Comparison of ENCODE assay signal across 8 cellular contexts in the genomic region with DNA sequence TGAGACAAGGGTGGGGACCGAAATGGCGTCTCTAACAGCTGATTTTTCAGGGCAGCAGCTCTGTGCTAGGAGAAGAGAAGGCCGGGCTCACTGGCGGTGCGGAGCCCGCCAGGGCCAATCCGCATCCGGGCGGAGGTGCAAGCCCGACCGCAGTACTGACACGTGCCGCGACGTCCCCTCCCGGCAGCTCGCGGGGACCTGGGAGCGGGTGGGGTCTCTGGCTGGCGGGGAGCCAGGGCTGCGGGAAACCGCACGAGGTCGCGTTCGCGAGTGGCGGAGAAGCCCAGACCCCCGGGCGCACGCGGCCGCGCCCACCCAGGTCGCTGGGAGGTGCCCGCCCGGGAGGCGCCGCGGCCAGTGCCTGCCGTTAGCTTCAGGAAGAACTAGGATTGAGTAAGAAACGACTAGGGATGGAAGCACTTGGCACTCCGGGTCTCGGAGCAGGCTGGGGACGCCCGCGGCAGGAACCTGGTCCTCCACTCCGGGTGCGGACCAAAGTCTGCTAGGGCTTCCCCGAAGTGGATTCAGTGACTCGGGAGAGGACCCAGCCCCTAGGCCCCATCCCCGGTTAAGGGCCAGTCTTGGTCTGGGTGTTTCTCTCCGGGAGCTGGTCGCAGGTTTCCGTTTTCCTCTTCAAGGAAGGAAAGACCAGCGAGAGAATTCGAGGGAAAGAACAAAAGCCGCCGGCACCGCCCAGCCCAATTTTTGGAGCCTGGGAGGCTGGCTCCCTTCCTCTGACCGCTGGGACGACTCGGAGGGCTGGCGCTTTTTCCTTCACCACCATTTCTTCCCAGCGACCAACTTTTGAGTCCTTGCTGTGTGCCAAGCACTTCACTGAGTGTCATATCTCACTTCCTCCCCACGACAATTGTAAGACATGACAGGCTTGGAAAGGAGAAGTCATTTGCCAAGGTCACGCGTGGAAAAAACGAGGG. TPM values are rescaled to one million over a fixed set of nuclear protein-coding genes. Genes with fewer than 3 reads are reported as not detected.
DNase-seq lines count a peak whose midpoint lies in the region; ATAC-seq and TF ChIP-seq lines count a peak whose summit lies in the region.

No MANE protein-coding gene starts in this region.

- DNase-seq in DMS53 treated with DMSO at 0.1 percent for 48 hours (lab: John Stamatoyannopoulos, UW; ENCODE audit: unreplicated experiment) (peak; percentile 44), NCI-H128 (lab: John Stamatoyannopoulos, UW; ENCODE audit: unreplicated experiment) (peak; percentile 35), endodermal cell (peak; percentile 86), mesenteric fat pad (ENCODE audit: low spot score) (peak; percentile 90)
- DNase-seq in activated CD8-positive, alpha-beta memory T cell treated with anti-CD3 and anti-CD28 coated beads for 24 hours = peak; percentile 81
- DNase-seq in stimulated activated naive CD4-positive, alpha-beta T cell treated with Interleukin-2 at 50 U/mL for 16 hours (lab: John Stamatoyannopoulos, UW) = peak; percentile 34

- no peak for TF ChIP-seq CTCF in endodermal cell (conservative IDR thresholded peaks at IDR 0.05)

- H3K4me1 Mint-ChIP-seq in endodermal cell = peaks cover 27% of the 10 kb centered on the region

- no peaks in the 10 kb centered on the region for H3K36me3 Mint-ChIP-seq in endodermal cell (ENCODE audit: low read depth)

- no peaks in the 10 kb centered on the region for H3K27me3 ChIP-seq in endodermal cell (ENCODE audit: control insufficient read depth, insufficient read depth, low read length, poor library complexity, severe bottlenecking)

- H3K27ac Mint-ChIP-seq in endodermal cell = peak overlapping the region; percentile 87

- 3% methylated on average over 29 to 69 of the region's 69 CpGs for WGBS in endodermal cell (ENCODE audit: insufficient coverage in 1 of 2, insufficient read length in 1 of 2), 2 experiments

- no peaks in the 10 kb centered on the region for H3K9me3 ChIP-seq in endodermal cell (ENCODE audit: control insufficient read depth, low read length)

- no peak for ATAC-seq in HG02588 (IDR thresholded peaks at IDR 0.05; ENCODE audit: unreplicated experiment)
- no peak for ATAC-seq in HG02623 (IDR thresholded peaks at IDR 0.05; ENCODE audit: unreplicated experiment)

- peaks cover 3% of the 10 kb centered on the region for H3K27me3 Mint-ChIP-seq in endodermal cell (ENCODE audit: insufficient read depth)

- H3K4me1 ChIP-seq in endodermal cell (ENCODE audit: control insufficient read depth, insufficient read depth, low read length) = peaks cover 4% of the 10 kb centered on the region

- H3K9me3 Mint-ChIP-seq in endodermal cell = no peaks in the 10 kb centered on the region

- H3K4me3 Mint-ChIP-seq in endodermal cell = peak overlapping the region; percentile 66

- peak overlapping the region; percentile 79 for H3K4me3 ChIP-seq in endodermal cell (ENCODE audit: low read length)

- peak overlapping the region; percentile 42 for H3K9ac ChIP-seq in endodermal cell (ENCODE audit: extremely low read depth, low read length, poor library complexity, severe bottlenecking)

- H3K36me3 ChIP-seq in endodermal cell (ENCODE audit: control insufficient read depth, insufficient read depth, low read length) = no peaks in the 10 kb centered on the region

- no peak overlapping the region for H3K27ac ChIP-seq in endodermal cell (ENCODE audit: low read depth, low read length)

RNA-seq across cellular contexts. Expression of gene STMN1, which starts 16.7 kb away (rescaled TPM):
- 100 to 1,000 TPM; 543 to 585 TPM for total RNA-seq in endodermal cell
- 1,221 TPM for polyA plus RNA-seq in endodermal cell (2013, experiment 1 of 2)
- 1,270 TPM for polyA plus RNA-seq in endodermal cell (2013, experiment 2 of 2)
- total RNA-seq in mesenteric fat pad = 39.3 TPM

RNA-seq across cellular contexts. Expression of gene PAQR7, which starts 47.4 kb away (rescaled TPM):
- total RNA-seq in endodermal cell (10 to 100 TPM; 11.7 to 15.0 TPM), mesenteric fat pad (7.2 TPM)
- 5.5 TPM for polyA plus RNA-seq in endodermal cell (2013, experiment 1 of 2)
- 5.7 TPM for polyA plus RNA-seq in endodermal cell (2013, experiment 2 of 2)

Comparison
In these comparisons a context has a peak if more than half of its experiments do, and no peak if none do; other contexts are left out.
1. DNase-seq: peak in every context shown above with its lines; median percentile 90 in mesenteric fat pad; 86 in endodermal cell; 81 in activated CD8-positive, alpha-beta memory T cell treated with anti-CD3 and anti-CD28 coated beads for 24 hours; 44 in DMS53 treated with DMSO at 0.1 percent for 48 hours; 35 in NCI-H128; 34 in stimulated activated naive CD4-positive, alpha-beta T cell treated with Interleukin-2 at 50 U/mL for 16 hours.
2. RNA of gene STMN1, which starts 16.7 kb away (total RNA-seq): 543 to 585 TPM in endodermal cell; 39.3 TPM in mesenteric fat pad (single experiment); every median in the first group is over 10 times any median in the second.